Comparison of ENCODE assay signal across 8 cellular contexts in the genomic region with DNA sequence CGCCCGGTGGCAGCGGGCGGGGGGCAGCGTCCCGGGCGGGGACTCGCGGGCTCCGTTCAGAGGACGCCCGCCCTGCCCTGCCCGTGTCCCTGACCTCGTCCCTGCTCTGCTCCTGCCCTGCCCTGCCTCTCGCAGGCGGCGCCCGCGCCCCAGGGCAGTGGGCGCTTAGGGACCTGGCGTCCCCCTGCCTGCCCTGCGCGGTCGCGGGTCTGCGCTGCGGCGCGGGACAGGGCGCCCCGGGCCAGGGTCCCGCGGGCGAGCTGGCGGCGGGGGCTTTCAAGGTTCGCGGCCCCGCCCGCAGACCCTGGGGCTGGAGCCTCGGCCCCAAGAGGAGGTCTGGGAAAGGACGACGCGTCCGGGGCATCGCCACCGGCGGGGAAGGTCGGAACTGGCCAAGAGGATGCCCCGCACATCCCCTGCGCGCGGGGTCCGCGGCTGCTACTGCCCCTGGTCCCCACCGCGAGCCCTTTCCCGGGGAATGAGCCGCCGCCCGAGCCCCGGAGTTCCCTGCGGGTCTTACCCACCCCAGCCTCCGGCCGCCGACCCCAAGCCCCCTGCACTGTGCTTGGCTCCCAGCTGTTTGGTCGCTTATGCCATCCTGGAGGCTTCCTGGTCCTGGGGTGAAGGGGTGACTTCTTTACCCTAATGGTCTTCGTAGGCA. TPM values are rescaled to one million over a fixed set of nuclear protein-coding genes. Genes with fewer than 3 reads are reported as not detected.
DNase-seq lines count a peak whose midpoint lies in the region; TF ChIP-seq lines count a peak whose summit lies in the region.

No MANE protein-coding gene starts in this region.

- H3K4me1 Mint-ChIP-seq in neural progenitor cell: peaks cover 35% of the 10 kb centered on the region

- H3K36me3 ChIP-seq in H7 (replicated peaks; ENCODE audit: control insufficient read depth, insufficient read depth, low read length) (no peaks in the 10 kb centered on the region), neural progenitor cell (no peaks in the 10 kb centered on the region)

- H3K27me3 Mint-ChIP-seq in neural progenitor cell (ENCODE audit: insufficient read depth, low read depth): peaks cover 8% of the 10 kb centered on the region

- peaks cover 9% of the 10 kb centered on the region for H3K4me1 ChIP-seq in neural progenitor cell

- no peak overlapping the region for H3K9ac ChIP-seq in neural progenitor cell

- H3K4me3 Mint-ChIP-seq in neural progenitor cell: peak overlapping the region; percentile 87

- DNase-seq in H7 (no peak), SHP77 treated with DMSO at 0.1 percent for 48 hours (lab: John Stamatoyannopoulos, UW) (peak; percentile 2), epithelial cell of proximal tubule (ENCODE audit: low read depth) (no peak), neural progenitor cell (ENCODE audit: low spot score) (peak; percentile 61), 8988T (no peak), H4 (ENCODE audit: low spot score) (no peak)
- DNase-seq in NK-92 treated with Interleukin-12 subunit alpha and Interleukin-12 subunit beta, amount 100 ng/mL, for 24 hours (lab: John Stamatoyannopoulos, UW): no peak

- no peaks in the 10 kb centered on the region for H3K9me3 ChIP-seq in neural progenitor cell (ENCODE audit: low read depth)

- peak overlapping the region; percentile 89 for H2AFZ ChIP-seq in neural progenitor cell (replicated peaks)

- no peak overlapping the region for H3K27ac ChIP-seq in neural progenitor cell

- H3K27me3 ChIP-seq in H7 (ENCODE audit: control insufficient read depth, insufficient read depth, low read length): peaks cover 7% of the 10 kb centered on the region
- peaks cover 48% of the 10 kb centered on the region for H3K27me3 ChIP-seq in neural progenitor cell

- peak overlapping the region; percentile 42 for H3K27ac Mint-ChIP-seq in neural progenitor cell

- H3K4me3 ChIP-seq in GM12875 (ENCODE audit: low read depth, low read length) (peak overlapping the region; percentile 70), H7 (ENCODE audit: insufficient read depth, low read depth, low read length) (peak overlapping the region; percentile 61), epithelial cell of proximal tubule (ENCODE audit: low read depth, low read length) (peak overlapping the region; percentile 54), neural progenitor cell (peak overlapping the region; percentile 77)

- H3K79me2 ChIP-seq in neural progenitor cell (ENCODE audit: low read depth): peaks cover 9% of the 10 kb centered on the region

- peaks cover 12% of the 10 kb centered on the region for H3K36me3 Mint-ChIP-seq in neural progenitor cell

- no peaks in the 10 kb centered on the region for H3F3A ChIP-seq in neural progenitor cell (ENCODE audit: low read depth)

- TF ChIP-seq CTCF in GM12875 (IDR thresholded peaks at IDR 0.05; ENCODE audit: borderline replicate concordance, insufficient read depth, low read depth, low read length) (0 out of 2 replicates have a peak, but pooled peaks have one; percentile 1), epithelial cell of proximal tubule (conservative IDR thresholded peaks at IDR 0.05; ENCODE audit: low read depth, low read length) (no peak), neural progenitor cell (IDR thresholded peaks at IDR 0.05) (no peak)

- H3K4me2 ChIP-seq in neural progenitor cell: peak overlapping the region; percentile 99

- H3K9me3 Mint-ChIP-seq in neural progenitor cell: peaks cover 2% of the 10 kb centered on the region

- H4K20me1 ChIP-seq in neural progenitor cell (ENCODE audit: low read depth): peaks cover 32% of the 10 kb centered on the region

RNA-seq across cellular contexts. Expression of gene RNF144A, which starts 0.7 kb away (rescaled TPM):
- total RNA-seq in H7 (2014; rRNA removed; shearing (Covaris generic)): 13.6 and 20.6 TPM in 2 replicates
- total RNA-seq in epithelial cell of proximal tubule (14.1 and 17.4 TPM in 2 replicates), neural progenitor cell (ENCODE audit: low replicate concordance) (29.0 and 32.0 TPM in 2 replicates)
- 6.5 and 8.3 TPM in 2 replicates for total RNA-seq in H4 (2014; rRNA removed; shearing (Covaris generic))

RNA-seq across cellular contexts. Expression of gene RSAD2, which starts 40.3 kb away (rescaled TPM):
- total RNA-seq in H7 (2014; rRNA removed; shearing (Covaris generic)): not detected in 2 replicates
- total RNA-seq in epithelial cell of proximal tubule (under 0.01 and 0.65 TPM in 2 replicates), neural progenitor cell (ENCODE audit: low replicate concordance) (not detected in 2 replicates)
- 1.2 and 1.7 TPM in 2 replicates for total RNA-seq in H4 (2014; rRNA removed; shearing (Covaris generic))

RNA-seq across cellular contexts. Expression of gene CMPK2, which starts 52.2 kb away (rescaled TPM):
- total RNA-seq in H7 (2014; rRNA removed; shearing (Covaris generic)): 0.48 and 0.69 TPM in 2 replicates
- total RNA-seq in epithelial cell of proximal tubule (4.3 and 4.6 TPM in 2 replicates), neural progenitor cell (ENCODE audit: low replicate concordance) (0.31 TPM in 1 of 2 replicates, not detected in the other)
- 3.4 and 4.8 TPM in 2 replicates for total RNA-seq in H4 (2014; rRNA removed; shearing (Covaris generic))

Comparison
In these comparisons a context has a peak if more than half of its experiments do, and no peak if none do; other contexts are left out.
1. DNase-seq: peak in SHP77 treated with DMSO at 0.1 percent for 48 hours (single experiment) and neural progenitor cell (single experiment); none in H7 (single experiment), epithelial cell of proximal tubule (single experiment), 8988T (single experiment), H4 (single experiment) and NK-92 treated with Interleukin-12 subunit alpha and Interleukin-12 subunit beta, amount 100 ng/mL, for 24 hours (single experiment).
2. Peak in every context shown above with its lines, with median percentiles within 50 percentile points of each other: H3K4me3 ChIP-seq.